Comparison of ENCODE assay signal across 19 cellular contexts in genomic region chr2:239767016-239767905, GRCh38.
DNase-seq lines count a peak whose midpoint lies in the region; ATAC-seq and TF ChIP-seq lines count a peak whose summit lies in the region.
"Had no signal": no experiment of that assay in that cellular context is flagged by ENCODE, and none has a peak within 500 bp of the region (broad histone marks: within the 10 kb centered on the region; RNA-seq: fewer than 3 reads in every experiment).

No MANE protein-coding gene starts in this region.

- no peak overlapping the region for H2AFZ ChIP-seq in neuronal stem cell (ENCODE audit: low read length)
- H2AFZ ChIP-seq: PC-9 had no signal

- H4K91ac ChIP-seq in neuronal stem cell (ENCODE audit: low read depth, low read length, poor library complexity): no peak overlapping the region

- no peak overlapping the region for H4K8ac ChIP-seq in neuronal stem cell (ENCODE audit: low read depth, low read length)

- H3K4me1 ChIP-seq in left ventricle myocardium inferior: no peaks in the 10 kb centered on the region
- peaks cover 0 to 6% of the 10 kb centered on the region in 2 donors for H3K4me1 ChIP-seq in neuronal stem cell (ENCODE audit: control insufficient read depth in 2 of 2, insufficient read depth in 1 of 2, low read depth in 1 of 2, low read length in 2 of 2)
- H3K4me1 ChIP-seq: A549, Caco-2 had no signal

- H3K23ac ChIP-seq in neuronal stem cell (ENCODE audit: low read depth, low read length, poor library complexity): peak overlapping the region; percentile 10

- H3K27me3 ChIP-seq in left ventricle myocardium inferior (ENCODE audit: low read depth) (peaks cover 57% of the 10 kb centered on the region), neuronal stem cell (ENCODE audit: control insufficient read depth in 3 of 3, insufficient read depth in 3 of 3, low read depth in 1 of 3, low read length in 3 of 3) (no peaks in the 10 kb centered on the region)

- H2BK5ac ChIP-seq in neuronal stem cell (ENCODE audit: low read length): no peak overlapping the region

- DNase-seq in cardiac septum (ENCODE audit: low spot score): peak; percentile 71
- DNase-seq in left ventricle myocardium inferior: no peak
- peak; percentile 13 for DNase-seq in RPMI8226
- no peak for DNase-seq in neuronal stem cell (ENCODE audit: low spot score)
- no peak for DNase-seq in H4 (ENCODE audit: low spot score)
- DNase-seq in foreskin melanocyte: no peak
- DNase-seq: CD4-positive, CD25-positive, alpha-beta regulatory T cell; DMS153; EL; H7; NCI-H1436; NCI-H2029; NCI-H510A treated with DMSO at 0.1 percent for 48 hours; NCI-H82; PC-9 had no signal

- peak overlapping the region; percentile 60 for H3K18ac ChIP-seq in neuronal stem cell (ENCODE audit: low read length)

- H3K4ac ChIP-seq in neuronal stem cell (ENCODE audit: low read length): no peak overlapping the region

- H3K4me3 ChIP-seq in left ventricle myocardium inferior (no peak overlapping the region), neuronal stem cell (ENCODE audit: low read length in 2 of 2) (no peak overlapping the region)
- H3K4me3 ChIP-seq: A549, PC-9 had no signal

- no peak overlapping the region for H3K14ac ChIP-seq in neuronal stem cell (ENCODE audit: low read length)

- H3K79me1 ChIP-seq in neuronal stem cell (ENCODE audit: low read depth, low read length): no peaks in the 10 kb centered on the region

- no peak overlapping the region for H3K27ac ChIP-seq in left ventricle myocardium inferior (replicated peaks)
- no peak overlapping the region for H3K27ac ChIP-seq in neuronal stem cell (replicated peaks; ENCODE audit: low read length)
- H3K27ac ChIP-seq: A549, PC-9 had no signal

- no peak for TF ChIP-seq CTCF in left ventricle myocardium inferior (IDR thresholded peaks at IDR 0.05; ENCODE audit: borderline replicate concordance)

- peak overlapping the region; percentile 42 for H2AK5ac ChIP-seq in neuronal stem cell (ENCODE audit: low read depth, low read length)

- H3K9me3 ChIP-seq in left ventricle myocardium inferior (replicated peaks) (peaks cover 14% of the 10 kb centered on the region), neuronal stem cell (replicated peaks in 1 of 2; ENCODE audit: control insufficient read depth in 2 of 2, insufficient read depth in 1 of 2, low read depth in 1 of 2, low read length in 2 of 2) (peaks cover 0 to 4% of the 10 kb centered on the region in 2 donors)

- intact Hi-C loops in cardiac septum (cut with DNase I) (no loop called here), left ventricle myocardium inferior (cut with micrococcal nuclease) (no loop called here)

- no peak overlapping the region for H2BK15ac ChIP-seq in neuronal stem cell (ENCODE audit: low read length)

- ATAC-seq in HG03565 (IDR thresholded peaks at IDR 0.05; ENCODE audit: unreplicated experiment): no peak
- ATAC-seq in GM18520 (IDR thresholded peaks at IDR 0.05; ENCODE audit: unreplicated experiment): no peak
- ATAC-seq: A549 had no signal

- no CpG with 5 or more reads among the region's 26 CpGs for WGBS in neuronal stem cell (ENCODE audit: extremely low coverage in 2 of 2, insufficient read length in 2 of 2, insufficient replicate concordance in 1 of 2), 2 donors

- no peak overlapping the region for H3K9ac ChIP-seq in neuronal stem cell (ENCODE audit: low read depth, low read length, poor library complexity)

- H3K4me2 ChIP-seq in neuronal stem cell (ENCODE audit: insufficient read depth, low read length, poor library complexity, severe bottlenecking): no peak overlapping the region
- H3K4me2 ChIP-seq: A549, PC-9 had no signal

- no peak overlapping the region for H2BK12ac ChIP-seq in neuronal stem cell (ENCODE audit: low read length)

- H3K36me3 ChIP-seq in left ventricle myocardium inferior (no peaks in the 10 kb centered on the region), neuronal stem cell (replicated peaks in 1 of 2; ENCODE audit: control insufficient read depth in 2 of 2, insufficient read depth in 2 of 2, low read length in 2 of 2) (no peaks in the 10 kb centered on the region)

- no peak overlapping the region for H2BK120ac ChIP-seq in neuronal stem cell (ENCODE audit: low read depth, low read length)

Comparison
In these comparisons a context has a peak if more than half of its experiments do, and no peak if none do; other contexts are left out.
1. DNase-seq: peak in cardiac septum (single experiment) and RPMI8226 (single experiment); none in left ventricle myocardium inferior (single experiment), neuronal stem cell (single experiment), H4 (single experiment) and foreskin melanocyte (single experiment).